In the genomic region with DNA sequence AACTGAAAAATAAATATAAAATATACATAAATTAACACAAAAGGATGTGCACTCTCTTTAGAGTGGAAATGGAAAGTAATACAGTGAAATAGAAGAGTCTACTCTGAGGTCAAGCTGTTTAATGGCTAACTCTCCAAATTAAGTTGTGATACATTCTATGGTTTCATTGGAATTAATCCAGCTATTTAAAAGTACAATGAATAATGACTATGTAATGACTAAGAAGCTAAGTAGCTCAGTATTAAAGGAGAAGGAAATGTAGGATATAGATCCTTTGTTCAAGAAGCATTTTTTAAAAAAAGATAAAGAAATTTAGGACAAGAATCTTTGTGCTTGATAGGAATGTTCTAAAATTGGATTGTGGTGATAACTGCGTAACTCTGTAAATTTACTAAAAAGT, we compare ENCODE assay signal across 21 cellular contexts.
DNase-seq lines count a peak whose midpoint lies in the region; ATAC-seq, FAIRE-seq and TF ChIP-seq lines count a peak whose summit lies in the region.
"Had no signal": no experiment of that assay in that cellular context is flagged by ENCODE, and none has a peak within 500 bp of the region (broad histone marks: within the 10 kb centered on the region; RNA-seq: fewer than 3 reads in every experiment).

No MANE protein-coding gene starts in this region.

- no peak overlapping the region for H3K27ac ChIP-seq in mammary epithelial cell (ENCODE audit: insufficient read depth, low read depth, low read length)
- peak overlapping the region in 1 of 2 donors; percentile 81 for H3K27ac ChIP-seq in breast epithelium
- no peak overlapping the region for H3K27ac ChIP-seq in gastrocnemius medialis
- H3K27ac ChIP-seq in uterus = peak overlapping the region in 1 of 2 donors; percentile 1
- H3K27ac ChIP-seq: 22Rv1, BLaER1, lower lobe of right lung, parathyroid adenoma, suprapubic skin had no signal

- no peak for FAIRE-seq in bronchial epithelial cell (lab: Jason Lieb, UNC)
- FAIRE-seq: GM12892 had no signal

- DNase-seq in mammary epithelial cell (peak; percentile 50), breast epithelium (ENCODE audit: low spot score in 2 of 2) (no peak), bronchial epithelial cell (ENCODE audit: low read depth) (peak; percentile 61), iris pigment epithelial cell (ENCODE audit: low read depth) (peak; percentile 33), gastrocnemius medialis (no peak), uterus (no peak)
- DNase-seq in activated CD4-positive, alpha-beta T cell treated with anti-CD3 and anti-CD28 coated beads, Interleukin-2, amount 50 U/mL, for 48 hours = no peak
- DNase-seq: activated CD4-positive, CD25-positive, alpha-beta regulatory T cell treated with anti-CD3 and anti-CD28 coated beads, Interleukin-2, amount 50 U/mL, for 72 hours; GF-D8; lower lobe of right lung; NCI-H1417; NCI-H2171; NCI-H69; stimulated activated CD8-positive, alpha-beta memory T cell treated with anti-CD3 and anti-CD28 coated beads, Interleukin-4, amount 100 ng/mL, for 48 hours had no signal

- H3K9ac ChIP-seq in mammary epithelial cell (ENCODE audit: insufficient read depth, low read length) = no peak overlapping the region
- H3K9ac ChIP-seq: BLaER1, parathyroid adenoma had no signal

- TF ChIP-seq CTCF in mammary epithelial cell (conservative IDR thresholded peaks at IDR 0.05 in 1 of 2, IDR thresholded peaks at IDR 0.05 in 1 of 2; ENCODE audit: extremely low read depth in 1 of 2, insufficient read depth in 1 of 2, low read depth in 1 of 2, low read length in 2 of 2) = no peak
- TF ChIP-seq CTCF in breast epithelium (IDR thresholded peaks at IDR 0.05) = no peak
- no peak for TF ChIP-seq CTCF in bronchial epithelial cell (IDR thresholded peaks at IDR 0.05; ENCODE audit: insufficient read depth, low read length, severe bottlenecking)
- no peak for TF ChIP-seq CTCF in gastrocnemius medialis (IDR thresholded peaks at IDR 0.05 in 4 of 5, conservative IDR thresholded peaks at IDR 0.05 in 1 of 5)
- no peak for TF ChIP-seq CTCF in uterus (IDR thresholded peaks at IDR 0.05)

- H3K27me3 ChIP-seq in mammary epithelial cell (ENCODE audit: insufficient read depth, low read length) (no peaks in the 10 kb centered on the region), breast epithelium (no peaks in the 10 kb centered on the region), bronchial epithelial cell (ENCODE audit: control insufficient read depth, insufficient read depth, low read length) (no peaks in the 10 kb centered on the region), gastrocnemius medialis (no peaks in the 10 kb centered on the region), uterus (no peaks in the 10 kb centered on the region)
- H3K27me3 ChIP-seq: BLaER1, suprapubic skin had no signal

- no peaks in the 10 kb centered on the region for H3K79me2 ChIP-seq in mammary epithelial cell (ENCODE audit: insufficient read depth, low read length)

- H3K4me1 ChIP-seq in mammary epithelial cell (ENCODE audit: insufficient read depth, low read length) (peaks cover 15% of the 10 kb centered on the region), breast epithelium (no peaks in the 10 kb centered on the region), gastrocnemius medialis (peaks cover 12 to 26% of the 10 kb centered on the region in 2 donors), uterus (peaks cover 0 to 8% of the 10 kb centered on the region in 2 donors)
- H3K4me1 ChIP-seq: BLaER1 had no signal

- TF ChIP-seq POLR2A in breast epithelium (IDR thresholded peaks at IDR 0.05) (no peak), gastrocnemius medialis (IDR thresholded peaks at IDR 0.05) (no peak), uterus (IDR thresholded peaks at IDR 0.05) (no peak)

- peaks cover 3% of the 10 kb centered on the region for H3K36me3 ChIP-seq in mammary epithelial cell (ENCODE audit: insufficient read depth, low read length)
- no peaks in the 10 kb centered on the region for H3K36me3 ChIP-seq in breast epithelium
- H3K36me3 ChIP-seq in bronchial epithelial cell (ENCODE audit: control insufficient read depth, insufficient read depth, low read length) = no peaks in the 10 kb centered on the region
- peaks cover 0 to 5% of the 10 kb centered on the region in 2 donors for H3K36me3 ChIP-seq in gastrocnemius medialis
- no peaks in the 10 kb centered on the region for H3K36me3 ChIP-seq in uterus
- H3K36me3 ChIP-seq: suprapubic skin had no signal

- BruUV-seq in mammary epithelial cell (replicated peaks; lab: Mats Ljungman, UMichigan) = no TSS peak

- no peak overlapping the region for H2AFZ ChIP-seq in mammary epithelial cell (ENCODE audit: low read depth, low read length)
- H2AFZ ChIP-seq: parathyroid adenoma had no signal

- dilution Hi-C loops in mammary epithelial cell (cut with HindIII; ENCODE audit: low sequenced_read_pairs) = no loop called here

- intact Hi-C loops in mammary epithelial cell (cut with micrococcal nuclease) = no loop called here
- intact Hi-C loops in breast epithelium (cut with DNase I; ENCODE audit: low total_unique reads) = no loop called here
- intact Hi-C loops in gastrocnemius medialis (cut with DNase I; ENCODE audit: low total_unique reads) = no loop called here
- intact Hi-C loops in uterus (cut with DNase I; ENCODE audit: low total_unique reads) = no loop called here

- no peaks in the 10 kb centered on the region for H4K20me1 ChIP-seq in mammary epithelial cell (ENCODE audit: insufficient read depth, low read length)

- no peak overlapping the region for H3K4me3 ChIP-seq in mammary epithelial cell (replicated peaks in 1 of 3; ENCODE audit: insufficient read depth in 1 of 3, low read depth in 2 of 3, low read length in 3 of 3)
- H3K4me3 ChIP-seq in breast epithelium = no peak overlapping the region
- no peak overlapping the region for H3K4me3 ChIP-seq in bronchial epithelial cell (ENCODE audit: low read depth, low read length)
- H3K4me3 ChIP-seq in gastrocnemius medialis = no peak overlapping the region
- no peak overlapping the region for H3K4me3 ChIP-seq in uterus
- H3K4me3 ChIP-seq: BLaER1, lower lobe of right lung, smooth muscle cell, suprapubic skin had no signal

- ATAC-seq in GM21786 (IDR thresholded peaks at IDR 0.05; ENCODE audit: unreplicated experiment) (no peak), gastrocnemius medialis (no peak)
- ATAC-seq: lower lobe of right lung had no signal

- in situ Hi-C loops in mammary epithelial cell (cut with MboI; ENCODE audit: low sequenced_read_pairs in 2 of 2) = no loop called here
- in situ Hi-C loops in gastrocnemius medialis (cut with MboI; ENCODE audit: low sequenced_read_pairs in 4 of 4) = no loop called here

- WGBS in mammary epithelial cell (ENCODE audit: low coverage, missing lambda C conversion rate) = 92% methylated on average over 1 of the region's 1 CpG

- H3K4me2 ChIP-seq in mammary epithelial cell (ENCODE audit: insufficient read depth, low read depth, low read length) = no peak overlapping the region
- H3K4me2 ChIP-seq: BLaER1, smooth muscle cell had no signal

- H3K9me3 ChIP-seq in mammary epithelial cell (replicated peaks; ENCODE audit: insufficient read depth, low read length) = no peaks in the 10 kb centered on the region
- no peaks in the 10 kb centered on the region for H3K9me3 ChIP-seq in breast epithelium
- no peaks in the 10 kb centered on the region for H3K9me3 ChIP-seq in gastrocnemius medialis
- no peaks in the 10 kb centered on the region for H3K9me3 ChIP-seq in uterus
- H3K9me3 ChIP-seq: BLaER1, lower lobe of right lung, suprapubic skin had no signal

- CTCF ChIA-PET in mammary epithelial cell (lab: Charles Lee; ENCODE audit: low non-redundant PET) = no interaction called here

Comparison
In these comparisons a context has a peak if more than half of its experiments do, and no peak if none do; other contexts are left out.
1. DNase-seq: peak in mammary epithelial cell (single experiment), bronchial epithelial cell (single experiment) and iris pigment epithelial cell (single experiment); none in breast epithelium (0 of 2), activated CD4-positive, alpha-beta T cell treated with anti-CD3 and anti-CD28 coated beads, Interleukin-2, amount 50 U/mL, for 48 hours (0 of 2), gastrocnemius medialis (0 of 2) and uterus (0 of 2).